ENCODE assay signal across 9 cellular contexts in genomic region chr16:68287276-68288251, GRCh38. TPM values are rescaled to one million over a fixed set of nuclear protein-coding genes. Genes with fewer than 3 reads are reported as not detected.
DNase-seq lines count a peak whose midpoint lies in the region; ATAC-seq and TF ChIP-seq lines count a peak whose summit lies in the region.
"Had no signal": no experiment of that assay in that cellular context is flagged by ENCODE, and none has a peak within 500 bp of the region (broad histone marks: within the 10 kb centered on the region; RNA-seq: fewer than 3 reads in every experiment).

No MANE protein-coding gene starts in this region.

- H3K27ac Mint-ChIP-seq in progenitor cell of endocrine pancreas, result no peak overlapping the region

- peak in 1 of 2 donors; percentile 22 for TF ChIP-seq POLR2A in adrenal gland (IDR thresholded peaks at IDR 0.05)

- no peak overlapping the region for H3K4me3 Mint-ChIP-seq in progenitor cell of endocrine pancreas (ENCODE audit: low read depth)

- H3K4me3 ChIP-seq in adrenal gland, result no peak overlapping the region

- peak in 5 of 6 experiments; percentile 23 to 62 (median 48) for TF ChIP-seq CTCF in adrenal gland (IDR thresholded peaks at IDR 0.05)
- TF ChIP-seq CTCF in progenitor cell of endocrine pancreas (IDR thresholded peaks at IDR 0.05; ENCODE audit: unreplicated experiment), result no peak

- intact Hi-C loops in adrenal gland (cut with DNase I), result no loop called here

- peaks cover 28 to 61% of the 10 kb centered on the region in 2 donors for H3K4me1 ChIP-seq in adrenal gland (replicated peaks in 1 of 2)

- H3K9me3 ChIP-seq in adrenal gland (replicated peaks in 1 of 3), result no peaks in the 10 kb centered on the region

- H3K9me3 Mint-ChIP-seq in progenitor cell of endocrine pancreas (ENCODE audit: low read depth), result no peaks in the 10 kb centered on the region

- peak; percentile 33 for ATAC-seq in left lobe of liver
- no peak for ATAC-seq in HG03196 (IDR thresholded peaks at IDR 0.05; ENCODE audit: unreplicated experiment)

- no peaks in the 10 kb centered on the region for H3K27me3 Mint-ChIP-seq in progenitor cell of endocrine pancreas

- H3K36me3 ChIP-seq in adrenal gland (replicated peaks in 1 of 2), result peaks cover 0 to 29% of the 10 kb centered on the region in 2 donors

- no peaks in the 10 kb centered on the region for H3K27me3 ChIP-seq in adrenal gland

- peaks cover 2% of the 10 kb centered on the region for H3K36me3 Mint-ChIP-seq in progenitor cell of endocrine pancreas (ENCODE audit: insufficient read depth)

- peaks cover 2% of the 10 kb centered on the region for H3K4me1 Mint-ChIP-seq in progenitor cell of endocrine pancreas (ENCODE audit: low read depth)

- 44 to 68% (median 65%) methylated on average over 11 of the region's 11 CpGs for WGBS in adrenal gland, 4 donors

- peak overlapping the region; percentile 1 to 91 (median 69) for H3K27ac ChIP-seq in adrenal gland

- peak in 5 of 6 experiments; percentile 22 to 58 (median 44) for DNase-seq in stimulated activated naive CD4-positive, alpha-beta T cell (lab: John Stamatoyannopoulos, UW)
- no peak for DNase-seq in stimulated activated naive CD4-positive, alpha-beta T cell treated with Interleukin-2 at 50 U/mL for 16 hours (lab: John Stamatoyannopoulos, UW)
- DNase-seq in adrenal gland (peak; percentile 75 to 95 (median 93)), left lobe of liver (ENCODE audit: low spot score) (no peak), middle frontal gyrus (ENCODE audit: extremely low spot score, low spot score) (no peak), progenitor cell of endocrine pancreas (ENCODE audit: low spot score, unreplicated experiment) (no peak), NCI-H1436 treated with DMSO at 0.1 percent for 48 hours (lab: John Stamatoyannopoulos, UW) (no peak)

RNA-seq across cellular contexts. Expression of gene SLC7A6OS, which starts 23.2 kb away (rescaled TPM):
- 10 to 100 TPM in 7 of 8 donors, 1 to 10 TPM in 1; 9.4 to 17.8 (median 13.8) TPM for total RNA-seq in adrenal gland
- 10 to 100 TPM in 1 of 3 donors, 1 to 10 TPM in 2; 5.7 to 14.6 (median 8.4) TPM for polyA plus RNA-seq in adrenal gland
- 5.8 TPM for total RNA-seq in left lobe of liver
- 23.9 and 25.9 TPM in 2 replicates for total RNA-seq in progenitor cell of endocrine pancreas

RNA-seq across cellular contexts. Expression of gene SLC7A6, which starts 23.2 kb away (rescaled TPM):
- 10 to 100 TPM; 17.0 to 54.7 (median 25.0) TPM for total RNA-seq in adrenal gland
- 10 to 100 TPM; 14.8 to 22.2 (median 19.6) TPM for polyA plus RNA-seq in adrenal gland
- total RNA-seq in left lobe of liver, result 1.6 TPM
- total RNA-seq in progenitor cell of endocrine pancreas, result 11.3 and 11.6 TPM in 2 replicates

RNA-seq across cellular contexts. Expression of gene PRMT7, which starts 23.3 kb away (rescaled TPM):
- total RNA-seq in adrenal gland (10 to 100 TPM; 30.0 to 52.1 (median 39.9) TPM), left lobe of liver (27.7 TPM), progenitor cell of endocrine pancreas (60.0 and 70.5 TPM in 2 replicates)
- 100 to 1,000 TPM in 2 of 3 donors, 10 to 100 TPM in 1; 45.3 to 141 (median 111) TPM for polyA plus RNA-seq in adrenal gland

RNA-seq across cellular contexts. Expression of gene PLA2G15, which starts 42.4 kb away (rescaled TPM):
- total RNA-seq in adrenal gland, result 10 to 100 TPM; 13.4 to 37.1 (median 28.8) TPM
- polyA plus RNA-seq in adrenal gland, result 10 to 100 TPM in 2 of 3 donors, 1 to 10 TPM in 1; 6.0 to 18.2 (median 13.6) TPM
- total RNA-seq in left lobe of liver, result 12.5 TPM
- 18.8 and 20.9 TPM in 2 replicates for total RNA-seq in progenitor cell of endocrine pancreas

RNA-seq across cellular contexts. Expression of gene ESRP2, which starts 51.6 kb away (rescaled TPM):
- total RNA-seq in adrenal gland (1 to 10 TPM in 3 of 8 donors, under 1 TPM in 5; 0.13 to 2.2 (median 0.72) TPM), left lobe of liver (78.9 TPM), progenitor cell of endocrine pancreas (82.3 and 88.6 TPM in 2 replicates)
- under 1 TPM; 0.31 to 0.97 (median 0.37) TPM for polyA plus RNA-seq in adrenal gland
- total RNA-seq: T-helper 2 cell treated with Interferon-gamma antibody and Interleukin-4, amounts not matched to agents 100 ng/mL and 5 ng/mL, for 36 hours had no signal

Comparison
In these comparisons a context has a peak if more than half of its experiments do, and no peak if none do; other contexts are left out.
1. DNase-seq: peak in stimulated activated naive CD4-positive, alpha-beta T cell (5 of 6) and adrenal gland (7 of 7); none in stimulated activated naive CD4-positive, alpha-beta T cell treated with Interleukin-2 at 50 U/mL for 16 hours (single experiment), left lobe of liver (single experiment), middle frontal gyrus (single experiment), progenitor cell of endocrine pancreas (single experiment) and NCI-H1436 treated with DMSO at 0.1 percent for 48 hours (single experiment).